23 cellular contexts compared by ENCODE assay signal in the genomic region with DNA sequence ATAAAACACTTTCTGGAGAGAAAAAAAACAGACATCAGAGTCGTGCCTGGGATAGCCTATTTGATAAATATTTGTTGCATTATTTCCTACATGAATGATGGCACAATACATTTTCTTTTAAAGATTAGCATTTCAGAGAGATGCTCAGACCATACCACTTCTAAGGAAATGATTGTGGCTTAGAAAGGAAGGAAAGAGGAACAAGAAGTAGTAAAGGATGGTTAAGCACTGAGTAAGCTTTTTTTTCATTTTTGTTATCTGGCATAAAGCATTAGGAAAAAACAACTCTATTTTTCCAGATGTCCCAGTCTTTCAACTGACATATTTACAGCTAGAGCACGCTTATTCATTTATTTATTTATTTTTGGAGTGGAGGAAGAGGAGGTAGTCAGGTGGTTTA.
"Had no signal": no experiment of that assay in that cellular context is flagged by ENCODE, and none has a peak within 500 bp of the region (broad histone marks: within the 10 kb centered on the region; RNA-seq: fewer than 3 reads in every experiment).

No MANE protein-coding gene starts in this region.

- DNase-seq: effector CD8-positive, alpha-beta T cell; foreskin keratinocyte; heart left ventricle; kidney; natural killer cell; occipital lobe; ovary; posterior cingulate gyrus; psoas muscle; right cardiac atrium; sigmoid colon; stimulated activated CD4-positive, alpha-beta T cell treated with anti-CD3 and anti-CD28 coated beads, Interleukin-2, amount 100 ng/mL, for 24 hours; stimulated activated CD4-positive, alpha-beta T cell treated with anti-CD3 and anti-CD28 coated beads, Interleukin-4, amount 100 ng/mL, for 4 hours; stimulated activated naive CD8-positive, alpha-beta T cell treated with anti-CD3 and anti-CD28 coated beads, Interleukin-15, Interleukin-2, amounts not matched to agents 100 U/mL and 50 U/mL, for 24 hours; substantia nigra; testis; tibial artery had no signal

- H3K27me3 Mint-ChIP-seq: dendritic cell treated with granulocyte-macrophage colony-stimulating factor and Interleukin-4, amounts not matched to agents 40 ng/mL and 50 ng/mL, for 4 days; memory B cell; stimulated activated memory B cell treated with anti-CD40 and anti-IgM and Interleukin-4, amounts not matched to agents 10 μg/mL and 1 μg/mL and 100 μg/mL, for 72 hours; type B pancreatic cell had no signal

- H3K27ac Mint-ChIP-seq: dendritic cell treated with granulocyte-macrophage colony-stimulating factor and Interleukin-4, amounts not matched to agents 40 ng/mL and 50 ng/mL, for 4 days; memory B cell; natural killer cell; stimulated activated memory B cell treated with anti-CD40 and anti-IgM and Interleukin-4, amounts not matched to agents 10 μg/mL and 1 μg/mL and 100 μg/mL, for 72 hours; type B pancreatic cell had no signal

- ATAC-seq: foreskin keratinocyte; gastroesophageal sphincter; heart left ventricle; left lobe of liver; natural killer cell; psoas muscle; right cardiac atrium; stimulated activated memory B cell treated with anti-CD40 and anti-IgM and Interleukin-4, amounts not matched to agents 10 μg/mL and 1 μg/mL and 100 μg/mL, for 72 hours; stimulated activated naive CD8-positive, alpha-beta T cell treated with anti-CD3 and anti-CD28 coated beads, Interleukin-15, Interleukin-2, amounts not matched to agents 100 U/mL and 50 U/mL, for 24 hours had no signal

- H3K4me3 Mint-ChIP-seq: dendritic cell treated with granulocyte-macrophage colony-stimulating factor and Interleukin-4, amounts not matched to agents 40 ng/mL and 50 ng/mL, for 4 days; memory B cell; natural killer cell; stimulated activated memory B cell treated with anti-CD40 and anti-IgM and Interleukin-4, amounts not matched to agents 10 μg/mL and 1 μg/mL and 100 μg/mL, for 72 hours; type B pancreatic cell had no signal

- H3K4me1 Mint-ChIP-seq: memory B cell; natural killer cell; stimulated activated memory B cell treated with anti-CD40 and anti-IgM and Interleukin-4, amounts not matched to agents 10 μg/mL and 1 μg/mL and 100 μg/mL, for 72 hours had no signal

- H3K36me3 Mint-ChIP-seq: memory B cell; natural killer cell; stimulated activated memory B cell treated with anti-CD40 and anti-IgM and Interleukin-4, amounts not matched to agents 10 μg/mL and 1 μg/mL and 100 μg/mL, for 72 hours; type B pancreatic cell had no signal

- H3K9me3 Mint-ChIP-seq: dendritic cell treated with granulocyte-macrophage colony-stimulating factor and Interleukin-4, amounts not matched to agents 40 ng/mL and 50 ng/mL, for 4 days; stimulated activated memory B cell treated with anti-CD40 and anti-IgM and Interleukin-4, amounts not matched to agents 10 μg/mL and 1 μg/mL and 100 μg/mL, for 72 hours; type B pancreatic cell had no signal
